In the genomic region with DNA sequence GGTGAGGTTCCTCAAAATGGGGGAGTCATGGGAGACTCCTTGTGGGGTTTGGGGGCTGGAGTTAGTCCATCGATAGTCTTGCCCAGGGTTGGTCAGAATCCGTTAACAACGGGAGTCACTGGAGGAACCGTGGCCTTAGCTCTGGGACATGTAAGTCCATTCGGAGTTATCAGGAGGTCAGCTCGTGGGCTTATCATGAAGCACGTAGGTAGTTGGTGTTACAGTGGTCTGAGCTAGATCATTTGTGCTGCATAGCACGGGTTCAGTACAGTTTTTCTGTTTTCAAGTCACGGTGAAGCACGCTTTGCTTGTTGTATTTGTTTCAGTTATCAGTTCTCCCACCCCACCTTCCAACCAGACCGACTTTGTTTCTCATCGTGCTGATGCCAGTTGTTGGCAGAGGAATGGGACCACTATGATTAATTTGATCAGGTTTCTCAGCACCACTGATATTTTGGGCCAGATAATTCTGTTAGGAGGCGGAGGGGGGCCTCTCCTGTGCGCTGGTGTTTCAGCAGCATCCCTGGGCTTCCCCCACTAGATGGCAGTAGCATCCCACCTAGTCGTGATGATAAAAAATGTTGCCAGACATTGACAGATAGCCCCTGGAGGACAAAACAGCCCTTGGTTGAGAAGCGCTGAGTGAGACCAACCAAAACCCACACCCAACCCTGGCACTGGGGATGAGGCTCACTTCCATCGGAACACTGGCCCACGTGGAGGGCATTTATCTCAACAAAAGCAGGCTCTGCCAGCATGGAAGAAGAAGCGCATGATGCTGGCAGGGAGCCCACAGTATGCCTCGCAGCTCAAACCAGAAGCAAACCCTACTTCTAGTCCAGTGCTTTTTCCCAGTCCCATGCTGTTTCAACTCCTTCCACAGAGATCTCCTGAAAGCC, we compare ENCODE assay signal across 8 cellular contexts. TPM values are rescaled to one million over a fixed set of nuclear protein-coding genes. Genes with fewer than 3 reads are reported as not detected.
DNase-seq lines count a peak whose midpoint lies in the region; ATAC-seq and TF ChIP-seq lines count a peak whose summit lies in the region.

No MANE protein-coding gene starts in this region.

- ATAC-seq in left lobe of liver (peak; percentile 67), GM19035 (IDR thresholded peaks at IDR 0.05; ENCODE audit: unreplicated experiment) (no peak)

- H3K4me3 ChIP-seq in HFF-Myc (replicated peaks; ENCODE audit: low read depth, low read length) (no peak overlapping the region), choroid plexus epithelial cell (ENCODE audit: low read depth, low read length) (no peak overlapping the region)

- TF ChIP-seq CTCF in HFF-Myc (IDR thresholded peaks at IDR 0.05; ENCODE audit: low read depth, low read length, missing control alignments) (peak; percentile 95), choroid plexus epithelial cell (conservative IDR thresholded peaks at IDR 0.05; ENCODE audit: low read depth, low read length) (peak; percentile 96)

- peak; percentile 78 for DNase-seq in COLO668 (lab: John Stamatoyannopoulos, UW; ENCODE audit: unreplicated experiment)
- peak; percentile 42 for DNase-seq in HFF-Myc (ENCODE audit: extremely low read depth, low read depth)
- DNase-seq in NCI-H345 treated with DMSO at 0.1 percent for 48 hours (lab: John Stamatoyannopoulos, UW; ENCODE audit: unreplicated experiment), result peak; percentile 88
- DNase-seq in activated CD4-positive, alpha-beta T cell treated with anti-CD3 and anti-CD28 coated beads for 48 hours, result peak; percentile 87
- peak; percentile 82 for DNase-seq in choroid plexus epithelial cell (ENCODE audit: low read depth)
- DNase-seq in left lobe of liver (ENCODE audit: low spot score), result peak; percentile 82
- DNase-seq in stimulated activated CD4-positive, alpha-beta T cell treated with anti-CD3 and anti-CD28 coated beads, Interleukin-2, amount 100 ng/mL, for 48 hours, result peak; percentile 79 to 82

RNA-seq across cellular contexts. Expression of a gene that starts 2.2 kb away (rescaled TPM):
- 180 TPM for total RNA-seq in left lobe of liver

RNA-seq across cellular contexts. Expression of a gene that starts 45.6 kb away (rescaled TPM):
- 0.38 TPM for total RNA-seq in left lobe of liver
